ENCODE assay signal across 8 cellular contexts in the genomic region with DNA sequence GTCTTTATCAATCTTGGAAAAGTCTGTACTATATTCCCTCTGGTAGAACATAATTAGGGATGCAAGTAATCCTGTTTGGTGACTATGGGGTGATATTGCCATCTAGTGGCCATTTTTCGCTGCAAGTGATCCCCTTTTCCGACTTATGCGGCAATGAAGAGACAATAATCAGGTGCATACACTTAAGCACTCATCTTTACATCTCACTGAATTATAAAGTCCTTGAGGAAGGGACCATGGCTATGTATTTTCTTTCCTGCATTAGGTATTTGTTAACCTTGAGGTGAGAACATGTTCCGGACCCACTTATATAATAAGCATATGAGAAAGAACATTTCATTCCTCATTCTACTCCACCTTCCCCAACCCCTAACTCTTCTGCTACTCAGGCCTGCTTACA. TPM values are rescaled to one million over a fixed set of nuclear protein-coding genes. Genes with fewer than 3 reads are reported as not detected.
DNase-seq lines count a peak whose midpoint lies in the region; ATAC-seq and TF ChIP-seq lines count a peak whose summit lies in the region.

No MANE protein-coding gene starts in this region.

- peak; percentile 49 for ATAC-seq in CD4-positive, alpha-beta T cell (ENCODE audit: poor library complexity)
- peak; percentile 52 for ATAC-seq in GM19395 (IDR thresholded peaks at IDR 0.05; ENCODE audit: unreplicated experiment)
- ATAC-seq in HG03457 (IDR thresholded peaks at IDR 0.05; ENCODE audit: unreplicated experiment): no peak

- TF ChIP-seq CTCF in CD4-positive, alpha-beta T cell (IDR thresholded peaks at IDR 0.05): peak; percentile 98
- TF ChIP-seq CTCF in SU-DHL-6 (IDR thresholded peaks at IDR 0.05; ENCODE audit: insufficient read depth, low read length, poor library complexity, severe bottlenecking): peak; percentile 96

- H3K4me3 ChIP-seq in SU-DHL-6 (ENCODE audit: insufficient read depth, low read length, poor library complexity, severe bottlenecking): no peak overlapping the region

- POLR2A ChIA-PET in CD4-positive, alpha-beta T cell (lab: Charles Lee): interaction anchor here (0.7 to 1.7 kb wide), 3 partner anchors 290 to 410 kb away, joined by 3 to 13 read pairs (median 4); no protein-coding TSS in a partner anchor

- peaks cover 14% of the 10 kb centered on the region for H3K4me1 Mint-ChIP-seq in CD4-positive, alpha-beta T cell (ENCODE audit: low read depth)

- H3K27ac ChIP-seq in CD4-positive, alpha-beta T cell (ENCODE audit: low read depth, low read length): no peak overlapping the region
- no peak overlapping the region for H3K27ac ChIP-seq in SU-DHL-6 (ENCODE audit: low read depth, low read length)

- no peak overlapping the region for H3K27ac Mint-ChIP-seq in CD4-positive, alpha-beta T cell

- H3K27me3 ChIP-seq in CD4-positive, alpha-beta T cell (ENCODE audit: control insufficient read depth, insufficient read depth, low read length): no peaks in the 10 kb centered on the region
- no peaks in the 10 kb centered on the region for H3K27me3 ChIP-seq in SU-DHL-6 (ENCODE audit: low read length)

- H3K27me3 Mint-ChIP-seq in CD4-positive, alpha-beta T cell: no peaks in the 10 kb centered on the region

- no peaks in the 10 kb centered on the region for H4K20me1 ChIP-seq in SU-DHL-6 (ENCODE audit: low read depth, low read length)

- no peak overlapping the region for H3K4me2 ChIP-seq in SU-DHL-6 (ENCODE audit: low read depth, low read length, poor library complexity, severe bottlenecking)

- no peak overlapping the region for H3K4me3 Mint-ChIP-seq in CD4-positive, alpha-beta T cell

- peak in 8 of 10 experiments; percentile 16 to 44 (median 31) for DNase-seq in CD4-positive, alpha-beta T cell
- DNase-seq in NCI-H1417 treated with DMSO at 0.1 percent for 48 hours (lab: John Stamatoyannopoulos, UW) (peak; percentile 19), cerebellum (ENCODE audit: low spot score) (peak; percentile 60), kidney glomerular epithelial cell (lab: John Stamatoyannopoulos, UW) (peak; percentile 79)
- peak; percentile 19 to 38 for DNase-seq in stimulated activated CD4-positive, alpha-beta T cell treated with anti-CD3 and anti-CD28 coated beads, Interleukin-4, amount 100 ng/mL, for 48 hours (ENCODE audit: low read depth in 2 of 2)

- intact Hi-C loops in CD4-positive, alpha-beta T cell (cut with DNase I, micrococcal nuclease): loop anchor here (1.0 to 10.0 kb wide), 6 partner anchors 160 to 817 kb away; a partner anchor contains a TSS

- H3K79me2 ChIP-seq in SU-DHL-6 (ENCODE audit: insufficient read depth, low read length): no peaks in the 10 kb centered on the region

- peaks cover 21% of the 10 kb centered on the region for H3K36me3 ChIP-seq in SU-DHL-6 (ENCODE audit: low read length)

- no peak overlapping the region for H2AFZ ChIP-seq in SU-DHL-6 (ENCODE audit: low read depth, low read length, severe bottlenecking)

- H3F3A ChIP-seq in SU-DHL-6 (ENCODE audit: insufficient read depth): peaks cover 16% of the 10 kb centered on the region; the same call in 1 of the 2 replicates

- H3K9me3 ChIP-seq in CD4-positive, alpha-beta T cell (ENCODE audit: control insufficient read depth, low read length): peaks cover 15% of the 10 kb centered on the region
- H3K9me3 ChIP-seq in SU-DHL-6 (ENCODE audit: insufficient read depth, low read length): no peaks in the 10 kb centered on the region

- CTCF ChIA-PET in CD4-positive, alpha-beta T cell (lab: Charles Lee): interaction anchor here (0.6 to 3.1 kb wide), 10 partner anchors 12 to 1797 kb away, joined by 3 to 19 read pairs (median 3); a partner anchor contains a TSS

- no peak overlapping the region for H3K9ac ChIP-seq in SU-DHL-6 (ENCODE audit: low read length)

- H3K9me2 ChIP-seq in SU-DHL-6 (replicated peaks; ENCODE audit: insufficient read depth, low read length): no peaks in the 10 kb centered on the region

- peaks cover 86% of the 10 kb centered on the region for H3K36me3 Mint-ChIP-seq in CD4-positive, alpha-beta T cell (ENCODE audit: low read depth)

- H3K9me3 Mint-ChIP-seq in CD4-positive, alpha-beta T cell: peaks cover 9% of the 10 kb centered on the region

RNA-seq across cellular contexts. Expression of a gene that starts 19.6 kb away (rescaled TPM):
- total RNA-seq in CD4-positive, alpha-beta T cell: not detected
- 5.4 TPM for total RNA-seq in cerebellum

RNA-seq across cellular contexts. Expression of a gene that starts 21.0 kb away (rescaled TPM):
- total RNA-seq in CD4-positive, alpha-beta T cell: 10 to 100 TPM; 25.1 to 26.0 TPM
- 19.3 TPM for total RNA-seq in cerebellum

Comparison
In these comparisons a context has a peak if more than half of its experiments do, and no peak if none do; other contexts are left out.
1. DNase-seq: peak in every context shown above with its lines; median percentile 79 in kidney glomerular epithelial cell; 60 in cerebellum; 31 in CD4-positive, alpha-beta T cell; 28 in stimulated activated CD4-positive, alpha-beta T cell treated with anti-CD3 and anti-CD28 coated beads, Interleukin-4, amount 100 ng/mL, for 48 hours; 19 in NCI-H1417 treated with DMSO at 0.1 percent for 48 hours.